Comparison of ENCODE assay signal across 26 cellular contexts in genomic region chr11:44221992-44222391, GRCh38.
"Had no signal": no experiment of that assay in that cellular context is flagged by ENCODE, and none has a peak within 500 bp of the region (broad histone marks: within the 10 kb centered on the region; RNA-seq: fewer than 3 reads in every experiment).

No MANE protein-coding gene starts in this region.

- H3K27ac ChIP-seq: dorsolateral prefrontal cortex, epithelial cell of prostate, esophagus muscularis mucosa, gastroesophageal sphincter, left ventricle myocardium inferior, lower lobe of right lung, psoas muscle, right lobe of liver, spleen, tibial artery, upper lobe of right lung, vagina had no signal

- H3K9me3 ChIP-seq: esophagus muscularis mucosa, gastroesophageal sphincter, left ventricle myocardium inferior, lower lobe of right lung, psoas muscle, right lobe of liver, spleen, tibial artery, upper lobe of right lung, vagina had no signal

- DNase-seq: cortex of kidney; dorsolateral prefrontal cortex; effector memory CD8-positive, alpha-beta T cell; foreskin fibroblast; glutamatergic neuron; immature natural killer cell; left cardiac atrium; left ventricle myocardium inferior; lower lobe of right lung; midbrain; naive B cell; nephron progenitor cell; psoas muscle; retina; right lobe of liver; spleen; stimulated activated CD4-positive, alpha-beta T cell treated with anti-CD3 and anti-CD28 coated beads, Interleukin-15, amount 100 ng/mL, for 24 hours; stimulated activated CD4-positive, alpha-beta T cell treated with anti-CD3 and anti-CD28 coated beads, Interleukin-1b, Interleukin-23, amount 100 ng/mL, for 48 hours; stimulated activated CD4-positive, alpha-beta T cell treated with anti-CD3 and anti-CD28 coated beads, Interleukin-4, amount 100 ng/mL, for 24 hours; tibial artery; upper lobe of right lung had no signal

- H3K4me3 ChIP-seq: dorsolateral prefrontal cortex, esophagus muscularis mucosa, gastroesophageal sphincter, left ventricle myocardium inferior, lower lobe of right lung, psoas muscle, right lobe of liver, spleen, tibial artery, upper lobe of right lung, vagina had no signal

- H3K27me3 ChIP-seq: dorsolateral prefrontal cortex, esophagus muscularis mucosa, gastroesophageal sphincter, right lobe of liver, spleen, tibial artery, upper lobe of right lung, vagina had no signal

- H3K4me1 ChIP-seq: gastroesophageal sphincter, lower lobe of right lung, psoas muscle, right lobe of liver, tibial artery, upper lobe of right lung, vagina had no signal

- ATAC-seq: effector memory CD8-positive, alpha-beta T cell; gastroesophageal sphincter; lower lobe of right lung; psoas muscle; right lobe of liver; stimulated activated memory B cell treated with anti-CD40 and anti-IgM and Interleukin-4, amounts not matched to agents 10 μg/mL and 1 μg/mL and 100 μg/mL, for 72 hours; upper lobe of right lung had no signal

- H3K36me3 ChIP-seq: left ventricle myocardium inferior, lower lobe of right lung, right lobe of liver, tibial artery, upper lobe of right lung, vagina had no signal
